ENCODE assay signal across 9 cellular contexts in genomic region chr5:43037929-43038510, GRCh38.
A peak's percentile ranks its signal among the peaks of the same experiment; 100 is the strongest.
DNase-seq lines count a peak whose midpoint lies in the region; ATAC-seq and TF ChIP-seq lines count a peak whose summit lies in the region.
"Had no signal": no experiment of that assay in that cellular context is flagged by ENCODE, and none has a peak within 500 bp of the region (broad histone marks: within the 10 kb centered on the region; RNA-seq: fewer than 3 reads in every experiment).

No MANE protein-coding gene starts in this region.

- H3F3A ChIP-seq in SU-DHL-6 (ENCODE audit: insufficient read depth), result peaks cover 26% of the 10 kb centered on the region

- TF ChIP-seq CTCF in SU-DHL-6 (IDR thresholded peaks at IDR 0.05; ENCODE audit: insufficient read depth, low read length, poor library complexity, severe bottlenecking), result no peak

- H3K4me2 ChIP-seq in SU-DHL-6 (ENCODE audit: low read depth, low read length, poor library complexity, severe bottlenecking), result peak overlapping the region; percentile 67

- no peak overlapping the region for H2AFZ ChIP-seq in SU-DHL-6 (ENCODE audit: low read depth, low read length, severe bottlenecking)

- no peaks in the 10 kb centered on the region for H3K4me1 ChIP-seq in endocrine pancreas (ENCODE audit: control insufficient read depth, insufficient read depth, low read length)

- peak overlapping the region; percentile 56 for H3K4me3 ChIP-seq in SU-DHL-6 (ENCODE audit: insufficient read depth, low read length, poor library complexity, severe bottlenecking)
- H3K4me3 ChIP-seq in endocrine pancreas (ENCODE audit: control insufficient read depth, insufficient read depth, low read length), result peak overlapping the region; percentile 71
- H3K4me3 ChIP-seq: mucosa of descending colon had no signal

- H4K20me1 ChIP-seq in SU-DHL-6 (ENCODE audit: low read depth, low read length), result no peaks in the 10 kb centered on the region

- H3K9ac ChIP-seq in SU-DHL-6 (ENCODE audit: low read length) (peak overlapping the region; percentile 7; the same call in 1 of the 2 replicates), endocrine pancreas (ENCODE audit: control insufficient read depth, insufficient read depth, low read length) (no peak overlapping the region)

- H3K27me3 ChIP-seq in SU-DHL-6 (ENCODE audit: low read length) (no peaks in the 10 kb centered on the region), endocrine pancreas (ENCODE audit: control insufficient read depth, insufficient read depth, low read length) (peaks cover 45% of the 10 kb centered on the region)

- ATAC-seq in GM21786 (IDR thresholded peaks at IDR 0.05; ENCODE audit: unreplicated experiment), result peak; percentile 16
- no peak for ATAC-seq in GM21619 (IDR thresholded peaks at IDR 0.05; ENCODE audit: unreplicated experiment)
- no peak for ATAC-seq in HG03460 (IDR thresholded peaks at IDR 0.05; ENCODE audit: unreplicated experiment)
- ATAC-seq: mucosa of descending colon had no signal

- no peaks in the 10 kb centered on the region for H3K9me3 ChIP-seq in SU-DHL-6 (ENCODE audit: insufficient read depth, low read length)
- no peaks in the 10 kb centered on the region for H3K9me3 ChIP-seq in endocrine pancreas (ENCODE audit: control insufficient read depth, low read length)
- H3K9me3 ChIP-seq: mucosa of descending colon had no signal

- no peak overlapping the region for H3K27ac ChIP-seq in SU-DHL-6 (ENCODE audit: low read depth, low read length)

- DNase-seq in CD1c-positive myeloid dendritic cell (ENCODE audit: extremely low spot score), result peak; percentile 65
- peak; percentile 48 for DNase-seq in pons (ENCODE audit: low spot score)
- no peak for DNase-seq in NCI-H1930 (lab: John Stamatoyannopoulos, UW)

- H3K36me3 ChIP-seq in SU-DHL-6 (ENCODE audit: low read length) (no peaks in the 10 kb centered on the region), endocrine pancreas (ENCODE audit: control insufficient read depth, insufficient read depth, low read length) (peaks cover 3% of the 10 kb centered on the region)

- no peaks in the 10 kb centered on the region; the same call in 1 of the 2 replicates for H3K79me2 ChIP-seq in SU-DHL-6 (ENCODE audit: insufficient read depth, low read length)

- H3K9me2 ChIP-seq in SU-DHL-6 (replicated peaks; ENCODE audit: insufficient read depth, low read length), result no peaks in the 10 kb centered on the region

Comparison
In these comparisons a context has a peak if more than half of its experiments do, and no peak if none do; other contexts are left out.
1. DNase-seq: peak in CD1c-positive myeloid dendritic cell (single experiment) and pons (single experiment); none in NCI-H1930 (0 of 2).